8 cellular contexts compared by ENCODE assay signal in genomic region chr3:23810342-23811116, GRCh38. TPM values are rescaled to one million over a fixed set of nuclear protein-coding genes. Genes with fewer than 3 reads are reported as not detected.
DNase-seq lines count a peak whose midpoint lies in the region; ATAC-seq and TF ChIP-seq lines count a peak whose summit lies in the region.

No MANE protein-coding gene starts in this region.

- peaks cover 52% of the 10 kb centered on the region for H3K4me1 ChIP-seq in CD4-positive, CD25-positive, alpha-beta regulatory T cell (ENCODE audit: control insufficient read depth, insufficient read depth, low read length, poor library complexity, severe bottlenecking)
- H3K4me1 ChIP-seq in colonic mucosa: peaks cover 5% of the 10 kb centered on the region

- peaks cover 10% of the 10 kb centered on the region for H3K36me3 Mint-ChIP-seq in CD4-positive, CD25-positive, alpha-beta regulatory T cell

- H3K4me1 Mint-ChIP-seq in CD4-positive, CD25-positive, alpha-beta regulatory T cell: peaks cover 45 to 68% (median 58%) of the 10 kb centered on the region in 4 donors

- H3K27me3 Mint-ChIP-seq in CD4-positive, CD25-positive, alpha-beta regulatory T cell: peaks cover 7% of the 10 kb centered on the region

- peaks cover 0 to 2% (median 0%) of the 10 kb centered on the region in 7 donors for H3K9me3 Mint-ChIP-seq in CD4-positive, CD25-positive, alpha-beta regulatory T cell

- ATAC-seq in CD4-positive, CD25-positive, alpha-beta regulatory T cell (ENCODE audit: low read depth in 2 of 2): peak; percentile 9 to 29
- ATAC-seq in left lobe of liver: peak; percentile 57
- ATAC-seq in HG03135 (IDR thresholded peaks at IDR 0.05; ENCODE audit: unreplicated experiment): no peak

- no peaks in the 10 kb centered on the region for H3K9me3 ChIP-seq in CD4-positive, CD25-positive, alpha-beta regulatory T cell (ENCODE audit: control insufficient read depth in 2 of 2, low read length in 2 of 2)
- H3K9me3 ChIP-seq in colonic mucosa: no peaks in the 10 kb centered on the region

- no peaks in the 10 kb centered on the region for H3K36me3 ChIP-seq in CD4-positive, CD25-positive, alpha-beta regulatory T cell (ENCODE audit: control insufficient read depth, insufficient read depth, low read length)
- H3K36me3 ChIP-seq in colonic mucosa: no peaks in the 10 kb centered on the region

- H3K27ac ChIP-seq in CD4-positive, CD25-positive, alpha-beta regulatory T cell (ENCODE audit: insufficient read depth, low read length, poor library complexity, severe bottlenecking): peak overlapping the region; percentile 49
- H3K27ac ChIP-seq in colonic mucosa: peak overlapping the region; percentile 81

- intact Hi-C loops in colonic mucosa (cut with DNase I): no loop called here

- H3K27ac Mint-ChIP-seq in CD4-positive, CD25-positive, alpha-beta regulatory T cell: peak overlapping the region; percentile 89 to 98 (median 97)

- peak overlapping the region; percentile 95 to 100 (median 97) for H3K4me3 Mint-ChIP-seq in CD4-positive, CD25-positive, alpha-beta regulatory T cell

- H3K9ac ChIP-seq in colonic mucosa (ENCODE audit: low read depth in 2 of 2, low read length in 2 of 2): peak overlapping the region; percentile 90

- DNase-seq in CD4-positive, CD25-positive, alpha-beta regulatory T cell: peak; percentile 20 to 56 (median 34)
- DNase-seq in GM20000 (ENCODE audit: low spot score): peak; percentile 76
- DNase-seq in Kasumi-1 (lab: John Stamatoyannopoulos, UW): peak; percentile 52 to 58
- peak; percentile 22 to 38 for DNase-seq in activated CD4-positive, alpha-beta T cell treated with anti-CD3 and anti-CD28 coated beads for 4 hours
- peak; percentile 68 for DNase-seq in colonic mucosa
- DNase-seq in left lobe of liver (ENCODE audit: low spot score): peak; percentile 63
- peak; percentile 25 to 38 for DNase-seq in stimulated activated CD4-positive, alpha-beta T cell treated with anti-CD3 and anti-CD28 coated beads, Interleukin-4, amount 100 ng/mL, for 4 hours

- TF ChIP-seq CTCF in GM20000 (IDR thresholded peaks at IDR 0.05; ENCODE audit: extremely low read depth, missing control alignments) (peak; percentile 32), colonic mucosa (IDR thresholded peaks at IDR 0.05) (no peak)

- H3K4me3 ChIP-seq in CD4-positive, CD25-positive, alpha-beta regulatory T cell (ENCODE audit: low read depth, low read length): peak overlapping the region; percentile 83
- H3K4me3 ChIP-seq in colonic mucosa: peak overlapping the region; percentile 68

- H3K27me3 ChIP-seq in CD4-positive, CD25-positive, alpha-beta regulatory T cell (ENCODE audit: control insufficient read depth, insufficient read depth, low read length): no peaks in the 10 kb centered on the region
- no peaks in the 10 kb centered on the region for H3K27me3 ChIP-seq in colonic mucosa

RNA-seq across cellular contexts. Expression of gene UBE2E1, which starts 4.8 kb away (rescaled TPM):
- 65.3 TPM for total RNA-seq in CD4-positive, CD25-positive, alpha-beta regulatory T cell
- 10 to 100 TPM in 2 of 4 donors, 1 to 10 TPM in 2; 6.2 to 21.2 (median 10.6) TPM for polyA plus RNA-seq in CD4-positive, CD25-positive, alpha-beta regulatory T cell
- 10 to 100 TPM; 68.6 to 81.7 TPM for total RNA-seq in colonic mucosa
- total RNA-seq in left lobe of liver: 17.5 TPM
